Comparison of ENCODE assay signal across 11 cellular contexts in genomic region chr1:46615088-46615487, GRCh38. TPM values are rescaled to one million over a fixed set of nuclear protein-coding genes. Genes with fewer than 3 reads are reported as not detected.
DNase-seq lines count a peak whose midpoint lies in the region; ATAC-seq and TF ChIP-seq lines count a peak whose summit lies in the region.
"Had no signal": no experiment of that assay in that cellular context is flagged by ENCODE, and none has a peak within 500 bp of the region (broad histone marks: within the 10 kb centered on the region; RNA-seq: fewer than 3 reads in every experiment).

No MANE protein-coding gene starts in this region.

- no peaks in the 10 kb centered on the region for H3K27me3 ChIP-seq in CD4-positive, alpha-beta T cell (ENCODE audit: control insufficient read depth, insufficient read depth, low read length)
- H3K27me3 ChIP-seq in MM.1S (replicated peaks; ENCODE audit: insufficient read depth, low read length) (no peaks in the 10 kb centered on the region), duodenal mucosa (ENCODE audit: control insufficient read depth in 1 of 2, insufficient read depth in 2 of 2, low read length in 2 of 2) (no peaks in the 10 kb centered on the region), neutrophil (no peaks in the 10 kb centered on the region)

- H3K36me3 Mint-ChIP-seq in CD4-positive, alpha-beta T cell (ENCODE audit: low read depth) = peaks cover 26% of the 10 kb centered on the region

- H4K20me1 ChIP-seq in MM.1S (ENCODE audit: insufficient read depth, low read length) = no peaks in the 10 kb centered on the region

- no peak for TF ChIP-seq CTCF in CD4-positive, alpha-beta T cell (IDR thresholded peaks at IDR 0.05)
- no peak for TF ChIP-seq CTCF in MM.1S (IDR thresholded peaks at IDR 0.05; ENCODE audit: low read length)
- TF ChIP-seq CTCF in neutrophil (IDR thresholded peaks at IDR 0.05) = no peak

- no peaks in the 10 kb centered on the region for H3K9me3 ChIP-seq in CD4-positive, alpha-beta T cell (ENCODE audit: control insufficient read depth, low read length)
- H3K9me3 ChIP-seq in MM.1S (replicated peaks; ENCODE audit: insufficient read depth, low read length) (no peaks in the 10 kb centered on the region), duodenal mucosa (ENCODE audit: control insufficient read depth in 1 of 2, low read length in 2 of 2) (no peaks in the 10 kb centered on the region), neutrophil (no peaks in the 10 kb centered on the region)

- H3K4me3 ChIP-seq in MM.1S (ENCODE audit: low read length) = no peak overlapping the region
- peak overlapping the region; percentile 68 to 95 for H3K4me3 ChIP-seq in duodenal mucosa (ENCODE audit: low read depth in 1 of 2, low read length in 2 of 2)
- peak overlapping the region in 1 of 2 experiments; percentile 93 for H3K4me3 ChIP-seq in neutrophil (ENCODE audit: low read depth in 1 of 2, low read length in 1 of 2)

- H3K4me3 Mint-ChIP-seq in CD4-positive, alpha-beta T cell = peak overlapping the region; percentile 90

- no peaks in the 10 kb centered on the region for H3K27me3 Mint-ChIP-seq in CD4-positive, alpha-beta T cell

- no peaks in the 10 kb centered on the region for H3K9me2 ChIP-seq in MM.1S (replicated peaks; ENCODE audit: insufficient read depth, low read length)

- H3K4me2 ChIP-seq in MM.1S (ENCODE audit: low read depth, low read length) = peak overlapping the region; percentile 98

- H3K36me3 ChIP-seq in MM.1S (replicated peaks; ENCODE audit: insufficient read depth, low read length) (no peaks in the 10 kb centered on the region), duodenal mucosa (ENCODE audit: control insufficient read depth in 1 of 2, insufficient read depth in 2 of 2, low read length in 2 of 2) (peaks cover 10 to 13% of the 10 kb centered on the region in 2 donors), neutrophil (peaks cover 8% of the 10 kb centered on the region)

- H3K27ac ChIP-seq in CD4-positive, alpha-beta T cell (ENCODE audit: low read depth, low read length) = no peak overlapping the region
- no peak overlapping the region for H3K27ac ChIP-seq in MM.1S (ENCODE audit: low read length)
- no peak overlapping the region for H3K27ac ChIP-seq in duodenal mucosa (ENCODE audit: low read depth, low read length)
- H3K27ac ChIP-seq in neutrophil = peak overlapping the region; percentile 77

- CTCF ChIA-PET in CD4-positive, alpha-beta T cell (lab: Charles Lee) = interaction anchor here (4.2 kb wide), 1 partner anchor 10 kb away, joined by 20 read pairs; the partner anchor contains the start of gene MKNK1

- H3K4me1 ChIP-seq in MM.1S (ENCODE audit: low read length) = peaks cover 34% of the 10 kb centered on the region
- peaks cover 37% of the 10 kb centered on the region in 2 donors for H3K4me1 ChIP-seq in duodenal mucosa (ENCODE audit: control insufficient read depth in 1 of 2, insufficient read depth in 2 of 2, low read length in 2 of 2)
- H3K4me1 ChIP-seq in neutrophil (ENCODE audit: control insufficient read depth in 1 of 2, insufficient read depth in 1 of 2, low read depth in 1 of 2, low read length in 1 of 2) = peaks cover 35 to 38% of the 10 kb centered on the region in 2 experiments

- H3K4me1 Mint-ChIP-seq in CD4-positive, alpha-beta T cell (ENCODE audit: low read depth) = peaks cover 60% of the 10 kb centered on the region

- DNase-seq in CD4-positive, alpha-beta T cell = no peak
- DNase-seq in MM.1S (no peak), NCI-H1930 (lab: John Stamatoyannopoulos, UW) (no peak)
- no peak for DNase-seq in activated effector memory CD4-positive, alpha-beta T cell treated with Interleukin-2 at 50 U/mL for 16 hours
- DNase-seq: NCI-H1436, SHP77 treated with DMSO at 0.1 percent for 48 hours had no signal

- ATAC-seq in CD4-positive, alpha-beta T cell (ENCODE audit: poor library complexity) = no peak
- ATAC-seq in HG03442 (IDR thresholded peaks at IDR 0.05; ENCODE audit: unreplicated experiment) (no peak), HG03460 (IDR thresholded peaks at IDR 0.05; ENCODE audit: unreplicated experiment) (no peak)

- H2AFZ ChIP-seq in MM.1S (ENCODE audit: low read length) = no peak overlapping the region

- H3K27ac Mint-ChIP-seq in CD4-positive, alpha-beta T cell = peak overlapping the region; percentile 90

- intact Hi-C loops in CD4-positive, alpha-beta T cell (cut with DNase I, micrococcal nuclease) = loop anchor here (5.0 kb wide), 2 partner anchors 52 to 102 kb away; partner anchors contain the start of genes EFCAB14 (in 2 of the 2) and ATPAF1 (in 1 of the 2)

- H3K79me2 ChIP-seq in MM.1S (ENCODE audit: low read length) = peaks cover 10% of the 10 kb centered on the region

- H3K9ac ChIP-seq in MM.1S (ENCODE audit: low read length) = no peak overlapping the region
- H3K9ac ChIP-seq in duodenal mucosa (ENCODE audit: low read depth in 1 of 2, low read length in 2 of 2) = peak overlapping the region in 1 of 2 donors; percentile 72

- no peaks in the 10 kb centered on the region for H3K9me3 Mint-ChIP-seq in CD4-positive, alpha-beta T cell

- H3F3A ChIP-seq in MM.1S (ENCODE audit: insufficient read depth, low read length) = peaks cover 3% of the 10 kb centered on the region; the same call in 1 of the 2 replicates

- POLR2A ChIA-PET in CD4-positive, alpha-beta T cell (lab: Charles Lee) = interaction anchor here (1.0 to 7.5 kb wide), 3 partner anchors 10 to 104 kb away, joined by 3 to 163 read pairs (median 13); partner anchors contain the start of genes EFCAB14 and MKNK1

RNA-seq across cellular contexts. Expression of gene MOB3C, which starts 1.5 kb away (rescaled TPM):
- total RNA-seq in CD4-positive, alpha-beta T cell = 1 to 10 TPM; 6.7 to 7.8 TPM

RNA-seq across cellular contexts. Expression of gene MKNK1, which starts 11.0 kb away (rescaled TPM):
- total RNA-seq in CD4-positive, alpha-beta T cell = 10 to 100 TPM; 27.1 to 29.6 TPM

RNA-seq across cellular contexts. Expression of gene ATPAF1, which starts 53.1 kb away (rescaled TPM):
- 10 to 100 TPM; 10.1 to 12.4 TPM for total RNA-seq in CD4-positive, alpha-beta T cell

RNA-seq across cellular contexts. Expression of gene TEX38, which starts 56.6 kb away (rescaled TPM):
- total RNA-seq in CD4-positive, alpha-beta T cell = not detected
- total RNA-seq: epithelial cell of proximal tubule had no signal
